ENCODE assay signal across 8 cellular contexts in the genomic region with DNA sequence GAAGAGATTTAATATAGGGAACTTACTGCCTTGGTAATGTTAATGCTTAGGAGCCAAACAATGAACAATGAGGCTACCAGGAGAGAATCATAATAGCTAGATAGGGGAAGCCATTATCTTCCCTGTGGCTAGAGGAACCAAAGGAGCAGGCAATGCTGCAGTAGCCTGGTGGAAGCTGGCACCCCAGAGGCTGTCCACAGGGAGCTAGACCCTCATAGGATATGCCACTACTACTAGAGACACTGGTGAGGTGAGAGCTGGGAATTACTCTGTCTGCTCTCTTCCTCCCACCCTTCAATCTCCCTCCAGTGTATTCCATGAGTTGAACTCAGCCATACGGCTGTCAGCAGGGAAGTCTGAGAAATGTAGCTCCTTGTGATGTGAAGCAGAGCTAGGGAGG.
"Had no signal": no experiment of that assay in that cellular context is flagged by ENCODE, and none has a peak within 500 bp of the region (broad histone marks: within the 10 kb centered on the region; RNA-seq: fewer than 3 reads in every experiment).

No MANE protein-coding gene starts in this region.

- ATAC-seq: HepG2 had no signal

- H3K4me2 ChIP-seq: KMS-11 had no signal

- DNase-seq: GM23248, H9, HCEC 1CT, KBM-7 had no signal

- H3K36me3 Mint-ChIP-seq: IgD-negative memory B cell had no signal

- H3K27ac ChIP-seq: GM23248, HL-60, KMS-11 had no signal

- H3K27me3 Mint-ChIP-seq: IgD-negative memory B cell had no signal

- H3K4me1 Mint-ChIP-seq: IgD-negative memory B cell had no signal

- H3K27ac Mint-ChIP-seq: H9, IgD-negative memory B cell had no signal

- H3K4me3 ChIP-seq: GM23248 had no signal

- H3K9ac ChIP-seq: GM23248, KMS-11 had no signal

- H3K4me3 Mint-ChIP-seq: H9, IgD-negative memory B cell had no signal

- H2AFZ ChIP-seq: GM23248 had no signal
